14 cellular contexts compared by ENCODE assay signal in genomic region chr6:54428437-54428836, GRCh38.
DNase-seq lines count a peak whose midpoint lies in the region; ATAC-seq and TF ChIP-seq lines count a peak whose summit lies in the region.
"Had no signal": no experiment of that assay in that cellular context is flagged by ENCODE, and none has a peak within 500 bp of the region (broad histone marks: within the 10 kb centered on the region; RNA-seq: fewer than 3 reads in every experiment).

No MANE protein-coding gene starts in this region.

- H3K4me3 Mint-ChIP-seq in chondrocyte (ENCODE audit: unreplicated experiment) = no peak overlapping the region
- no peak overlapping the region for H3K4me3 Mint-ChIP-seq in effector memory CD8-positive, alpha-beta T cell
- H3K4me3 Mint-ChIP-seq: naive thymus-derived CD8-positive, alpha-beta T cell; stimulated activated naive CD8-positive, alpha-beta T cell treated with anti-CD3 and anti-CD28 coated beads, Interleukin-15, Interleukin-2, amounts not matched to agents 100 ng/mL and 50 ng/mL, for 24 hours had no signal

- H3K27ac Mint-ChIP-seq in chondrocyte (ENCODE audit: unreplicated experiment) = no peak overlapping the region
- no peak overlapping the region for H3K27ac Mint-ChIP-seq in effector memory CD8-positive, alpha-beta T cell
- H3K27ac Mint-ChIP-seq: naive thymus-derived CD8-positive, alpha-beta T cell; stimulated activated naive CD8-positive, alpha-beta T cell treated with anti-CD3 and anti-CD28 coated beads, Interleukin-15, Interleukin-2, amounts not matched to agents 100 ng/mL and 50 ng/mL, for 24 hours had no signal

- no peaks in the 10 kb centered on the region for H3K36me3 Mint-ChIP-seq in chondrocyte (ENCODE audit: low read depth)
- H3K36me3 Mint-ChIP-seq in effector memory CD8-positive, alpha-beta T cell (ENCODE audit: insufficient read depth) = no peaks in the 10 kb centered on the region
- H3K36me3 Mint-ChIP-seq: naive thymus-derived CD8-positive, alpha-beta T cell had no signal

- H3K9me3 Mint-ChIP-seq in chondrocyte (ENCODE audit: low read depth) = no peaks in the 10 kb centered on the region
- peaks cover 6 to 8% of the 10 kb centered on the region in 2 donors for H3K9me3 Mint-ChIP-seq in effector memory CD8-positive, alpha-beta T cell

- H3K9me3 ChIP-seq in left lung = no peaks in the 10 kb centered on the region
- H3K9me3 ChIP-seq: adrenal gland had no signal

- peak; percentile 43 for DNase-seq in kidney tubule cell (ENCODE audit: low spot score)
- no peak for DNase-seq in left lung
- no peak for DNase-seq in chondrocyte (ENCODE audit: low spot score)
- DNase-seq in effector memory CD8-positive, alpha-beta T cell = no peak
- no peak for DNase-seq in omental fat pad (ENCODE audit: low spot score)
- DNase-seq: adrenal gland; DMS 273 treated with DMSO at 0.1 percent for 48 hours; naive thymus-derived CD8-positive, alpha-beta T cell; NCI-H1694 had no signal

- H3K27ac ChIP-seq in left lung = no peak overlapping the region
- H3K27ac ChIP-seq: adrenal gland, HL-60 had no signal

- H3K4me3 ChIP-seq in left lung = no peak overlapping the region
- H3K4me3 ChIP-seq: adrenal gland had no signal

- no peaks in the 10 kb centered on the region for H3K4me1 ChIP-seq in left lung
- H3K4me1 ChIP-seq: adrenal gland had no signal

- H3K36me3 ChIP-seq in left lung = no peaks in the 10 kb centered on the region
- H3K36me3 ChIP-seq: adrenal gland had no signal

- ATAC-seq in GM19023 (IDR thresholded peaks at IDR 0.05; ENCODE audit: unreplicated experiment) (peak; percentile 89), GM21786 (IDR thresholded peaks at IDR 0.05; ENCODE audit: unreplicated experiment) (peak; percentile 88), HG03139 (IDR thresholded peaks at IDR 0.05; ENCODE audit: unreplicated experiment) (peak; percentile 78), left lung (no peak), omental fat pad (ENCODE audit: low FRiP score) (no peak)
- ATAC-seq in effector memory CD8-positive, alpha-beta T cell (replicated peaks) = no peak
- ATAC-seq: naive thymus-derived CD8-positive, alpha-beta T cell had no signal

- H3K27me3 Mint-ChIP-seq in chondrocyte (ENCODE audit: low read depth) = no peaks in the 10 kb centered on the region
- no peaks in the 10 kb centered on the region for H3K27me3 Mint-ChIP-seq in effector memory CD8-positive, alpha-beta T cell
- H3K27me3 Mint-ChIP-seq: naive thymus-derived CD8-positive, alpha-beta T cell; stimulated activated naive CD8-positive, alpha-beta T cell treated with anti-CD3 and anti-CD28 coated beads, Interleukin-15, Interleukin-2, amounts not matched to agents 100 ng/mL and 50 ng/mL, for 24 hours had no signal

- intact Hi-C loops in left lung (cut with DNase I) = no loop called here

- H3K4me1 Mint-ChIP-seq in chondrocyte (ENCODE audit: low read depth) = peaks cover 22% of the 10 kb centered on the region
- no peaks in the 10 kb centered on the region for H3K4me1 Mint-ChIP-seq in effector memory CD8-positive, alpha-beta T cell (ENCODE audit: low read depth in 2 of 2)
- H3K4me1 Mint-ChIP-seq: naive thymus-derived CD8-positive, alpha-beta T cell had no signal

- no peaks in the 10 kb centered on the region for H3K27me3 ChIP-seq in left lung
- H3K27me3 ChIP-seq: adrenal gland had no signal

- no peak for TF ChIP-seq CTCF in left lung (IDR thresholded peaks at IDR 0.05)
- no peak for TF ChIP-seq CTCF in chondrocyte (IDR thresholded peaks at IDR 0.05)
- no peak for TF ChIP-seq CTCF in omental fat pad (IDR thresholded peaks at IDR 0.05)

Comparison
In these comparisons a context has a peak if more than half of its experiments do, and no peak if none do; other contexts are left out.
1. ATAC-seq: peak in GM19023 (single experiment), GM21786 (single experiment) and HG03139 (single experiment); none in left lung (single experiment), effector memory CD8-positive, alpha-beta T cell (single experiment) and omental fat pad (single experiment).